Comparison of ENCODE assay signal across 24 cellular contexts in genomic region chr2:217817466-217818292, GRCh38.
DNase-seq lines count a peak whose midpoint lies in the region; ATAC-seq and TF ChIP-seq lines count a peak whose summit lies in the region.
"Had no signal": no experiment of that assay in that cellular context is flagged by ENCODE, and none has a peak within 500 bp of the region (broad histone marks: within the 10 kb centered on the region; RNA-seq: fewer than 3 reads in every experiment).

No MANE protein-coding gene starts in this region.

- no peak for ATAC-seq in right cardiac atrium
- peak in 3 of 4 donors; percentile 12 to 41 (median 29) for ATAC-seq in psoas muscle
- ATAC-seq: activated T-cell treated with anti-CD3 and anti-CD28 coated beads, Interleukin-2, amount 50 U/mL, for 4 hours; HCT116; left colon; stimulated activated naive CD8-positive, alpha-beta T cell treated with anti-CD3 and anti-CD28 coated beads, Interleukin-15, Interleukin-2, amounts not matched to agents 100 U/mL and 50 U/mL, for 24 hours had no signal

- no peak overlapping the region for H3K9ac ChIP-seq in mammary epithelial cell (ENCODE audit: insufficient read depth, low read length)

- in situ Hi-C loops in mammary epithelial cell (cut with MboI; ENCODE audit: low sequenced_read_pairs in 2 of 2) (no loop called here), transverse colon (cut with MboI; ENCODE audit: low pct_ligation_motif_present in 1 of 4, low pct_unique_long_range_greater_than_20kb in 1 of 4, low sequenced_read_pairs in 3 of 4) (no loop called here)

- CTCF ChIA-PET in mammary epithelial cell (lab: Charles Lee; ENCODE audit: low non-redundant PET), result no interaction called here

- no peak for TF ChIP-seq EP300 in transverse colon (IDR thresholded peaks at IDR 0.05; ENCODE audit: low read depth)

- intact Hi-C loops in breast epithelium (cut with DNase I; ENCODE audit: low total_unique reads), result no loop called here
- intact Hi-C loops in mammary epithelial cell (cut with micrococcal nuclease), result no loop called here
- intact Hi-C loops in right cardiac atrium (cut with DNase I), result no loop called here
- intact Hi-C loops in psoas muscle (cut with DNase I), result no loop called here
- intact Hi-C loops in transverse colon (cut with DNase I; ENCODE audit: low total_unique reads), result no loop called here

- TF ChIP-seq CTCF in breast epithelium (IDR thresholded peaks at IDR 0.05) (no peak), mammary epithelial cell (conservative IDR thresholded peaks at IDR 0.05 in 1 of 2, IDR thresholded peaks at IDR 0.05 in 1 of 2; ENCODE audit: extremely low read depth in 1 of 2, insufficient read depth in 1 of 2, low read depth in 1 of 2, low read length in 2 of 2) (no peak), psoas muscle (IDR thresholded peaks at IDR 0.05) (no peak), transverse colon (IDR thresholded peaks at IDR 0.05) (no peak)

- H3K27me3 ChIP-seq in breast epithelium (no peaks in the 10 kb centered on the region), mammary epithelial cell (ENCODE audit: insufficient read depth, low read length) (no peaks in the 10 kb centered on the region), right cardiac atrium (ENCODE audit: control insufficient read depth, insufficient read depth) (no peaks in the 10 kb centered on the region), psoas muscle (ENCODE audit: insufficient read depth in 3 of 3, low read length in 2 of 3) (no peaks in the 10 kb centered on the region), transverse colon (no peaks in the 10 kb centered on the region)

- H3K9me3 ChIP-seq in breast epithelium, result no peaks in the 10 kb centered on the region
- no peaks in the 10 kb centered on the region for H3K9me3 ChIP-seq in mammary epithelial cell (replicated peaks; ENCODE audit: insufficient read depth, low read length)
- no peaks in the 10 kb centered on the region for H3K9me3 ChIP-seq in right cardiac atrium (ENCODE audit: control insufficient read depth, low read length)
- H3K9me3 ChIP-seq in psoas muscle, result no peaks in the 10 kb centered on the region
- H3K9me3 ChIP-seq in transverse colon, result no peaks in the 10 kb centered on the region

- H3K4me1 ChIP-seq in breast epithelium, result no peaks in the 10 kb centered on the region
- peaks cover 6% of the 10 kb centered on the region for H3K4me1 ChIP-seq in mammary epithelial cell (ENCODE audit: insufficient read depth, low read length)
- H3K4me1 ChIP-seq in right cardiac atrium (ENCODE audit: control insufficient read depth, insufficient read depth, low read length), result peaks cover 23% of the 10 kb centered on the region
- peaks cover 79% of the 10 kb centered on the region for H3K4me1 ChIP-seq in psoas muscle
- peaks cover 0 to 34% (median 19%) of the 10 kb centered on the region in 4 donors for H3K4me1 ChIP-seq in transverse colon

- no peak for TF ChIP-seq POLR2A in breast epithelium (IDR thresholded peaks at IDR 0.05)
- TF ChIP-seq POLR2A in transverse colon (IDR thresholded peaks at IDR 0.05), result no peak

- H3K4me3 ChIP-seq in breast epithelium (no peak overlapping the region), mammary epithelial cell (replicated peaks in 1 of 3; ENCODE audit: insufficient read depth in 1 of 3, low read depth in 2 of 3, low read length in 3 of 3) (no peak overlapping the region), right cardiac atrium (ENCODE audit: low read length) (no peak overlapping the region), psoas muscle (no peak overlapping the region), transverse colon (no peak overlapping the region)

- H3K27ac ChIP-seq in breast epithelium (peak overlapping the region; percentile 52 to 57), mammary epithelial cell (ENCODE audit: insufficient read depth, low read depth, low read length) (no peak overlapping the region), right cardiac atrium (ENCODE audit: low read length) (no peak overlapping the region), psoas muscle (peak overlapping the region; percentile 85), transverse colon (peak overlapping the region; percentile 29 to 74 (median 51))
- H3K27ac ChIP-seq: 22Rv1, WERI-Rb-1 had no signal

- BruUV-seq in mammary epithelial cell (replicated peaks; lab: Mats Ljungman, UMichigan), result no TSS peak

- H4K20me1 ChIP-seq in mammary epithelial cell (ENCODE audit: insufficient read depth, low read length), result no peaks in the 10 kb centered on the region

- DNase-seq in breast epithelium (ENCODE audit: low spot score in 2 of 2) (no peak), mammary epithelial cell (no peak), right cardiac atrium (peak in 2 of 3 donors; percentile 35 to 56), psoas muscle (peak in 1 of 2 donors; percentile 63), transverse colon (no peak), RPMI8226 (no peak), AG08395 (ENCODE audit: low spot score) (no peak), NCI-H2107 (lab: John Stamatoyannopoulos, UW) (no peak)
- DNase-seq: activated CD4-positive, alpha-beta T cell treated with anti-CD3 and anti-CD28 coated beads, Interleukin-2, amount 10 ng/mL, durations not matched to agents 24 days and 14 days; activated naive CD4-positive, alpha-beta T cell treated with Interleukin-2 at 50 U/mL for 16 hours; activated T-cell treated with anti-CD3 and anti-CD28 coated beads, Interleukin-2, amount 50 U/mL, for 4 hours; CD4-positive, alpha-beta memory T cell; dermis blood vessel endothelial cell; DMS153; head of caudate nucleus; left colon; NCI-H2029 treated with DMSO at 0.1 percent for 48 hours; NCI-H345; NCI-H82; stimulated activated naive CD8-positive, alpha-beta T cell treated with anti-CD3 and anti-CD28 coated beads, Interleukin-15, Interleukin-2, amounts not matched to agents 100 U/mL and 50 U/mL, for 24 hours; trophoblast cell; WERI-Rb-1 had no signal

- WGBS in mammary epithelial cell (ENCODE audit: low coverage, missing lambda C conversion rate), result 89% methylated on average over 18 of the region's 26 CpGs
- 89% methylated on average over 26 of the region's 26 CpGs for WGBS in right cardiac atrium
- WGBS in psoas muscle, 3 donors, result 85 to 90% (median 87%) methylated on average over 25 to 26 of the region's 26 CpGs
- WGBS in transverse colon (ENCODE audit: low coverage in 1 of 2), 2 donors, result 80 to 84% methylated on average over 8 to 23 of the region's 26 CpGs

- H3K36me3 ChIP-seq in breast epithelium (peaks cover 16% of the 10 kb centered on the region), mammary epithelial cell (ENCODE audit: insufficient read depth, low read length) (no peaks in the 10 kb centered on the region), psoas muscle (ENCODE audit: insufficient read depth in 1 of 2, low read depth in 1 of 2) (peaks cover 8 to 100% of the 10 kb centered on the region in 2 donors), transverse colon (peaks cover 0 to 8% (median 0%) of the 10 kb centered on the region in 4 donors)
- H3K36me3 ChIP-seq: WERI-Rb-1 had no signal

- no peak overlapping the region for H2AFZ ChIP-seq in mammary epithelial cell (ENCODE audit: low read depth, low read length)

- H3K79me2 ChIP-seq in mammary epithelial cell (ENCODE audit: insufficient read depth, low read length), result no peaks in the 10 kb centered on the region

- H3K4me2 ChIP-seq in mammary epithelial cell (ENCODE audit: insufficient read depth, low read depth, low read length), result no peak overlapping the region

- dilution Hi-C loops in mammary epithelial cell (cut with HindIII; ENCODE audit: low sequenced_read_pairs), result no loop called here

Comparison
In these comparisons a context has a peak if more than half of its experiments do, and no peak if none do; other contexts are left out.
1. H3K27ac ChIP-seq: peak in breast epithelium (2 of 2), psoas muscle (single experiment) and transverse colon (4 of 4); none in mammary epithelial cell (single experiment) and right cardiac atrium (single experiment).
2. DNase-seq: peak in right cardiac atrium (2 of 3); none in breast epithelium (0 of 2), mammary epithelial cell (single experiment), transverse colon (single experiment), RPMI8226 (single experiment), AG08395 (single experiment) and NCI-H2107 (single experiment).
3. ATAC-seq: peak in psoas muscle (3 of 4); none in right cardiac atrium (0 of 2).